Comparison of ENCODE assay signal across 9 cellular contexts in genomic region chr14:74491952-74492351, GRCh38. TPM values are rescaled to one million over a fixed set of nuclear protein-coding genes. Genes with fewer than 3 reads are reported as not detected.
DNase-seq lines count a peak whose midpoint lies in the region; ATAC-seq and TF ChIP-seq lines count a peak whose summit lies in the region.
"Had no signal": no experiment of that assay in that cellular context is flagged by ENCODE, and none has a peak within 500 bp of the region (broad histone marks: within the 10 kb centered on the region; RNA-seq: fewer than 3 reads in every experiment).

No MANE protein-coding gene starts in this region.

- H4K8ac ChIP-seq in mesenchymal stem cell (ENCODE audit: low read length): no peak overlapping the region

- peaks cover 32% of the 10 kb centered on the region for H3K4me1 ChIP-seq in Karpas-422 (ENCODE audit: low read length)
- peaks cover 42% of the 10 kb centered on the region for H3K4me1 ChIP-seq in mammary epithelial cell (ENCODE audit: insufficient read depth, low read length)
- H3K4me1 ChIP-seq in mesenchymal stem cell (ENCODE audit: control insufficient read depth, insufficient read depth, low read depth, low read length): peaks cover 15% of the 10 kb centered on the region

- H3K4me2 ChIP-seq in Karpas-422 (ENCODE audit: low read depth, low read length, poor library complexity, severe bottlenecking) (peak overlapping the region; percentile 100), mammary epithelial cell (ENCODE audit: insufficient read depth, low read depth, low read length) (peak overlapping the region; percentile 84), mesenchymal stem cell (ENCODE audit: low read length, poor library complexity, severe bottlenecking) (peak overlapping the region; percentile 92)

- no peak overlapping the region for H2BK5ac ChIP-seq in mesenchymal stem cell (ENCODE audit: low read depth, low read length, poor library complexity, severe bottlenecking)

- H4K91ac ChIP-seq in mesenchymal stem cell (ENCODE audit: low read length): no peak overlapping the region

- BruUV-seq in mammary epithelial cell (replicated peaks; lab: Mats Ljungman, UMichigan): no TSS peak

- H3K4ac ChIP-seq in mesenchymal stem cell (ENCODE audit: low read depth in 1 of 2, low read length in 2 of 2): peak overlapping the region in 1 of 2 experiments; percentile 5

- 2% methylated on average over 12 of the region's 12 CpGs for WGBS in mammary epithelial cell (ENCODE audit: low coverage, missing lambda C conversion rate)
- WGBS in mesenchymal stem cell: 9% methylated on average over 12 of the region's 12 CpGs

- H2BK15ac ChIP-seq in mesenchymal stem cell (ENCODE audit: low read depth, poor library complexity, severe bottlenecking): no peak overlapping the region

- peak; percentile 27 for DNase-seq in Caki2 (ENCODE audit: low read depth)
- DNase-seq in Karpas-422: peak; percentile 81
- peak; percentile 54 for DNase-seq in mammary epithelial cell
- peak; percentile 43 for DNase-seq in mesenchymal stem cell
- no peak for DNase-seq in NCI-H146 treated with DMSO at 0.1 percent for 48 hours (lab: John Stamatoyannopoulos, UW; ENCODE audit: unreplicated experiment)
- no peak for DNase-seq in D341Med (ENCODE audit: low spot score)
- DNase-seq in central memory CD4-positive, alpha-beta T cell: no peak

- H2BK12ac ChIP-seq in mesenchymal stem cell (ENCODE audit: low read length in 2 of 2): no peak overlapping the region

- no peak overlapping the region for H3K27ac ChIP-seq in Karpas-422 (ENCODE audit: low read length)
- H3K27ac ChIP-seq in mammary epithelial cell (ENCODE audit: insufficient read depth, low read depth, low read length): peak overlapping the region; percentile 71
- H3K27ac ChIP-seq in mesenchymal stem cell (ENCODE audit: low read length, poor library complexity, severe bottlenecking): no peak overlapping the region

- H3K4me3 ChIP-seq in Karpas-422 (ENCODE audit: low read length): peak overlapping the region; percentile 91
- peak overlapping the region; percentile 74 to 80 (median 76) for H3K4me3 ChIP-seq in mammary epithelial cell (replicated peaks in 1 of 3; ENCODE audit: insufficient read depth in 1 of 3, low read depth in 2 of 3, low read length in 3 of 3)
- H3K4me3 ChIP-seq in mesenchymal stem cell (ENCODE audit: insufficient read depth in 1 of 2, low read depth in 1 of 2, low read length in 2 of 2): peak overlapping the region; percentile 41 to 82

- H3K9me3 ChIP-seq in Karpas-422 (ENCODE audit: low read length) (no peaks in the 10 kb centered on the region), mammary epithelial cell (replicated peaks; ENCODE audit: insufficient read depth, low read length) (no peaks in the 10 kb centered on the region), mesenchymal stem cell (ENCODE audit: control insufficient read depth, low read length) (no peaks in the 10 kb centered on the region)

- in situ Hi-C loops in Caki2 (cut with HindIII; ENCODE audit: low pct_unique_long_range_greater_than_20kb, low sequenced_read_pairs) (loop anchor here (25.0 kb wide), 1 partner anchor 130 kb away; no protein-coding TSS in a partner anchor), mammary epithelial cell (cut with MboI; ENCODE audit: low sequenced_read_pairs in 2 of 2) (loop anchor here in 1 of 2 donors (5.0 kb wide), 1 partner anchor 130 kb away; no protein-coding TSS in a partner anchor)

- H2AK5ac ChIP-seq in mesenchymal stem cell (ENCODE audit: low read length, severe bottlenecking): no peak overlapping the region

- H2AFZ ChIP-seq in Karpas-422 (ENCODE audit: low read length): 0 out of 2 replicates have a peak overlapping the region, but pooled peaks have one; percentile 100
- peak overlapping the region; percentile 88 for H2AFZ ChIP-seq in mammary epithelial cell (ENCODE audit: low read depth, low read length)
- no peak overlapping the region for H2AFZ ChIP-seq in mesenchymal stem cell (ENCODE audit: low read depth, low read length)

- no peak for ATAC-seq in GM18519 (IDR thresholded peaks at IDR 0.05; ENCODE audit: low FRiP score, unreplicated experiment)
- ATAC-seq: T-cell had no signal

- peaks cover 25% of the 10 kb centered on the region for H3K79me1 ChIP-seq in mesenchymal stem cell (replicated peaks; ENCODE audit: low read length, poor library complexity, severe bottlenecking)

- dilution Hi-C loops in mammary epithelial cell (cut with HindIII; ENCODE audit: low sequenced_read_pairs): no loop called here

- H3K9ac ChIP-seq in Karpas-422 (ENCODE audit: low read length) (peak overlapping the region; percentile 80), mammary epithelial cell (ENCODE audit: insufficient read depth, low read length) (peak overlapping the region; percentile 79), mesenchymal stem cell (ENCODE audit: low read length) (peak overlapping the region; percentile 93)

- no peaks in the 10 kb centered on the region for H3K27me3 ChIP-seq in Karpas-422 (ENCODE audit: low read length)
- H3K27me3 ChIP-seq in mammary epithelial cell (ENCODE audit: insufficient read depth, low read length): no peaks in the 10 kb centered on the region
- no peaks in the 10 kb centered on the region for H3K27me3 ChIP-seq in mesenchymal stem cell (ENCODE audit: control insufficient read depth in 1 of 2, insufficient read depth in 1 of 2, low read length in 2 of 2)

- H3K36me3 ChIP-seq in Karpas-422 (ENCODE audit: insufficient read depth, low read length) (peaks cover 11% of the 10 kb centered on the region; the same call in 1 of the 2 replicates), mammary epithelial cell (ENCODE audit: insufficient read depth, low read length) (no peaks in the 10 kb centered on the region), mesenchymal stem cell (ENCODE audit: control insufficient read depth in 1 of 2, insufficient read depth in 2 of 2, low read depth in 1 of 2, low read length in 2 of 2) (peaks cover 0 to 19% of the 10 kb centered on the region in 2 experiments)

- TF ChIP-seq CTCF in mammary epithelial cell (conservative IDR thresholded peaks at IDR 0.05 in 1 of 2, IDR thresholded peaks at IDR 0.05 in 1 of 2; ENCODE audit: extremely low read depth in 1 of 2, insufficient read depth in 1 of 2, low read depth in 1 of 2, low read length in 2 of 2): peak; percentile 21 to 49

- intact Hi-C loops in mammary epithelial cell (cut with micrococcal nuclease): loop anchor here (1.0 to 2.0 kb wide), 2 partner anchors 33 to 130 kb away; no protein-coding TSS in a partner anchor

- H3K79me2 ChIP-seq in Karpas-422 (ENCODE audit: low read length): peaks cover 8% of the 10 kb centered on the region; the same call in 1 of the 2 replicates
- peaks cover 80% of the 10 kb centered on the region for H3K79me2 ChIP-seq in mammary epithelial cell (ENCODE audit: insufficient read depth, low read length)

- peak overlapping the region in 1 of 2 experiments; percentile 71 for H3K14ac ChIP-seq in mesenchymal stem cell (ENCODE audit: low read length in 2 of 2)

- H3K23ac ChIP-seq in mesenchymal stem cell (ENCODE audit: low read length in 2 of 2): no peak overlapping the region

- no peak overlapping the region for H2BK120ac ChIP-seq in mesenchymal stem cell (ENCODE audit: low read depth, low read length)

- no peak overlapping the region for H3K18ac ChIP-seq in mesenchymal stem cell (ENCODE audit: low read depth in 1 of 2, low read length in 2 of 2)

- H4K20me1 ChIP-seq in Karpas-422 (ENCODE audit: insufficient read depth, low read depth, low read length): peaks cover 4% of the 10 kb centered on the region; the same call in 1 of the 2 replicates
- H4K20me1 ChIP-seq in mammary epithelial cell (ENCODE audit: insufficient read depth, low read length): no peaks in the 10 kb centered on the region

- CTCF ChIA-PET in mammary epithelial cell (lab: Charles Lee; ENCODE audit: low non-redundant PET): no interaction called here

- H3K9me2 ChIP-seq in Karpas-422 (replicated peaks; ENCODE audit: insufficient read depth, low read length): no peaks in the 10 kb centered on the region

RNA-seq across cellular contexts. Expression of gene NPC2, which starts 1.2 kb away (rescaled TPM):
- total RNA-seq in Caki2 (2014; rRNA removed; shearing (Covaris generic); ENCODE audit: low replicate concordance): 86.8 and 87.1 TPM in 2 replicates
- total RNA-seq in Karpas-422 (2014; rRNA removed; shearing (Covaris generic); ENCODE audit: low replicate concordance): 113 and 120 TPM in 2 replicates
- 100 to 1,000 TPM; 248 to 347 TPM for total RNA-seq in mammary epithelial cell
- polyA plus RNA-seq in mammary epithelial cell: 466 TPM
- polyA minus RNA-seq in mammary epithelial cell: 327 TPM
- polyA plus RNA-seq in mesenchymal stem cell (2013, experiment 1 of 2): 939 TPM
- polyA plus RNA-seq in mesenchymal stem cell (2013, experiment 2 of 2): 965 TPM

RNA-seq across cellular contexts. Expression of gene ISCA2, which starts 1.6 kb away (rescaled TPM):
- 40.9 and 48.5 TPM in 2 replicates for total RNA-seq in Caki2 (2014; rRNA removed; shearing (Covaris generic); ENCODE audit: low replicate concordance)
- 25.7 and 40.0 TPM in 2 replicates for total RNA-seq in Karpas-422 (2014; rRNA removed; shearing (Covaris generic); ENCODE audit: low replicate concordance)
- 10 to 100 TPM in 1 of 2 donors, 1 to 10 TPM in 1; 6.7 to 18.2 TPM for total RNA-seq in mammary epithelial cell
- 20.5 TPM for polyA plus RNA-seq in mammary epithelial cell
- polyA minus RNA-seq in mammary epithelial cell: not detected
- polyA plus RNA-seq in mesenchymal stem cell (2013, experiment 1 of 2): 37.5 TPM
- 35.9 TPM for polyA plus RNA-seq in mesenchymal stem cell (2013, experiment 2 of 2)

Comparison
In these comparisons a context has a peak if more than half of its experiments do, and no peak if none do; other contexts are left out.
1. DNase-seq: peak in Caki2 (single experiment), Karpas-422 (single experiment), mammary epithelial cell (single experiment) and mesenchymal stem cell (single experiment); none in NCI-H146 treated with DMSO at 0.1 percent for 48 hours (single experiment), D341Med (single experiment) and central memory CD4-positive, alpha-beta T cell (single experiment).
2. Peak in every context shown above with its lines, with median percentiles within 50 percentile points of each other: H3K4me2 ChIP-seq, H3K4me3 ChIP-seq and H3K9ac ChIP-seq.